In the genomic region with DNA sequence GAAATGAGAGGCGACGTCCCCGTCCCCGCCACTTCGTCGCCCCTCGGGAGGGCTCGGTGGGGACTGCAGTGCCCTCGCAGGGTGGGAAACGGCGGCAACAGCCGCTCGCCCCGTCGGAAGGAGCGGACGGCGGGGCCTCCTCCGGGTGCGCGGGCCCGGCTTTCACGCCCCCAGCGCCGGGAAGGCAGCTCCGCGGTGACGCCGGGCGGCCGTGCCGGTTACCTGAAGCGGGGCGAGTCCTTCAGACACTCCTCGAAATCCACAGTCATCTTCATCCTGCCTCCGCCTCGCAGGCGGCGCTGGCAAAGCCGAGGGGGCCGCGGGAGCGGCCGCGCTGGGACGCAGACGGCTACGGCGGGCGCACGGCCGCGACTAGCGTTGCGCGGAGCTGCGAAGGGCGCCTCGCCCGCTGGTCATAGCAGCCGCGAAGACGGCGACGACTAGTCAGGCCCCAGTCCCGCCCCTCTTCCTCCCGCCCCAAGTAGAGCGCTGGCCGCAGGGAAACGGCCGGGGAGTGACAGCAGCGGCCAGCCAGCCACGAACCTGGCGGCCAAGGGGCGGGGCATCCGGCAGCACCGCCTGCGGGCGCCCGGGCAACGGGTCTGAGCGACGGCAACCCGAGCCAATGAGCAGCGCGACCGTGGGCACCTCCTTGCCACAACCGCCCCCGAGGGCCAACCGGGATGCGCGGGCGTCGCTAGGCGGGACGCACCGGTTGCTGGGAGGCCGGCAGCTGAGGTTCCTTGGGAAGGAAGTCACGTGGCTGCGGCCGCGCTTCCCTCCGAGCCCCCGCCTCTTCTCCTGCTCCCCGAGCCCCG, we compare ENCODE assay signal across 8 cellular contexts. TPM values are rescaled to one million over a fixed set of nuclear protein-coding genes. Genes with fewer than 3 reads are reported as not detected.
A peak's percentile ranks its signal among the peaks of the same experiment; 100 is the strongest.
DNase-seq lines count a peak whose midpoint lies in the region; ATAC-seq and TF ChIP-seq lines count a peak whose summit lies in the region.

Gene ACAP2, minus strand, starts transcription at position 448 of the 818 bp plus-strand sequence. Its CDS starts 173 bp downstream, at position 275.

- no peak within 1 kb of the TSS for H3K23ac ChIP-seq in H9 (ENCODE audit: insufficient read length, low read depth, low read length)

- TF ChIP-seq CTCF in H9 (conservative IDR thresholded peaks at IDR 0.05) (no peak), fibroblast of the aortic adventitia (IDR thresholded peaks at IDR 0.05; ENCODE audit: insufficient read depth, low read length) (no peak), nephron progenitor cell (IDR thresholded peaks at IDR 0.05) (no peak)

- H2BK20ac ChIP-seq in H9 (ENCODE audit: low read depth, low read length, poor library complexity, severe bottlenecking), result no peak within 1 kb of the TSS

- no CpG with 5 or more reads among the region's 106 CpGs for WGBS in H9 (ENCODE audit: extremely low coverage, insufficient read length, low lambda C conversion rate)

- H3K79me1 ChIP-seq in H9 (ENCODE audit: insufficient read depth, low read depth, low read length, poor library complexity, severe bottlenecking), result no peaks in the 10 kb centered on the region

- peaks cover 8% of the 10 kb centered on the region for H3K23me2 ChIP-seq in H9 (ENCODE audit: insufficient read length, low read depth, low read length, poor library complexity, severe bottlenecking)

- no peak within 1 kb of the TSS for H4K8ac ChIP-seq in H9 (replicated peaks; ENCODE audit: insufficient read length, low read depth, low read length)

- ATAC-seq in stimulated activated naive CD8-positive, alpha-beta T cell treated with anti-CD3 and anti-CD28 coated beads, Interleukin-15, amount 100 ng/mL, for 72 hours, result peak; percentile 94

- H3K4me3 ChIP-seq in MG63 (peak within 1 kb of the TSS; percentile 86), fibroblast of the aortic adventitia (ENCODE audit: low read depth, low read length) (peak within 1 kb of the TSS; percentile 92)

- H3K4me2 ChIP-seq in H9 (ENCODE audit: insufficient read depth, insufficient read length, low read length), result peak within 1 kb of the TSS; percentile 81

- peak within 1 kb of the TSS; percentile 87 to 92 for H3K4me3 Mint-ChIP-seq in H9
- H3K4me3 Mint-ChIP-seq in nephron progenitor cell, result peak within 1 kb of the TSS; percentile 96
- peak within 1 kb of the TSS; percentile 95 to 96 for H3K4me3 Mint-ChIP-seq in stimulated activated naive CD8-positive, alpha-beta T cell treated with anti-CD3 and anti-CD28 coated beads, Interleukin-15, amount 100 ng/mL, for 72 hours

- no peaks in the 10 kb centered on the region for H3K36me3 ChIP-seq in MG63

- no peak within 1 kb of the TSS for H3K4ac ChIP-seq in H9 (ENCODE audit: low read depth, low read length)

- no peak within 1 kb of the TSS for H2AK5ac ChIP-seq in H9 (ENCODE audit: insufficient read length, low read length)

- no peak within 1 kb of the TSS for H3T11ph ChIP-seq in H9 (ENCODE audit: low read length)

- H3K18ac ChIP-seq in H9 (ENCODE audit: insufficient read length, low read depth, low read length), result no peak within 1 kb of the TSS

- peaks cover 4% of the 10 kb centered on the region; the same call in 1 of the 2 replicates for H3K4me1 ChIP-seq in H9 (ENCODE audit: insufficient read depth, low read length)

- no peak within 1 kb of the TSS for H3K27ac ChIP-seq in H9 (ENCODE audit: insufficient read length, low read depth, low read length)

- peak; percentile 99 for DNase-seq in ELR (ENCODE audit: low read depth)
- peak; percentile 100 for DNase-seq in H9
- DNase-seq in MG63, result peak; percentile 100
- DNase-seq in SHP77 treated with DMSO at 0.1 percent for 48 hours (lab: John Stamatoyannopoulos, UW), result peak; percentile 82
- peak; percentile 100 for DNase-seq in activated effector memory CD4-positive, alpha-beta T cell treated with anti-CD3 and anti-CD28 coated beads, Interleukin-2, amount 50 U/mL, for 16 hours
- DNase-seq in fibroblast of the aortic adventitia (ENCODE audit: low read depth), result peak; percentile 99
- peak; percentile 100 for DNase-seq in nephron progenitor cell
- DNase-seq in stimulated activated naive CD8-positive, alpha-beta T cell treated with anti-CD3 and anti-CD28 coated beads, Interleukin-15, amount 100 ng/mL, for 72 hours, result peak; percentile 99 to 100

- H4K20me1 ChIP-seq in H9 (ENCODE audit: control insufficient read depth, insufficient read depth, insufficient read length), result no peaks in the 10 kb centered on the region

- peak within 1 kb of the TSS; percentile 90 for H2AFZ ChIP-seq in H9 (ENCODE audit: low read length)

- H3K79me2 ChIP-seq in H9 (ENCODE audit: insufficient read depth, low read length), result peaks cover 11% of the 10 kb centered on the region

- peak within 1 kb of the TSS; percentile 81; the same call in 1 of the 2 replicates for H3K14ac ChIP-seq in H9 (ENCODE audit: insufficient read depth, low read length)

- no peak within 1 kb of the TSS for H4K91ac ChIP-seq in H9 (ENCODE audit: insufficient read length, low read depth, low read length)

- H3K27me3 ChIP-seq in H9 (ENCODE audit: insufficient read depth, low read length) (no peaks in the 10 kb centered on the region), MG63 (no peaks in the 10 kb centered on the region)

- no peak within 1 kb of the TSS for H2BK5ac ChIP-seq in H9 (ENCODE audit: insufficient read length, low read length)

- H3K56ac ChIP-seq in H9 (ENCODE audit: insufficient read length, low read depth, low read length), result no peak within 1 kb of the TSS

- no peak within 1 kb of the TSS for H4K5ac ChIP-seq in H9 (ENCODE audit: insufficient read length, low read depth, low read length)

- H3K4me1 Mint-ChIP-seq in H9 (peaks cover 28 to 45% of the 10 kb centered on the region in 2 experiments), nephron progenitor cell (peaks cover 49% of the 10 kb centered on the region)
- peaks cover 59% of the 10 kb centered on the region for H3K4me1 Mint-ChIP-seq in stimulated activated naive CD8-positive, alpha-beta T cell treated with anti-CD3 and anti-CD28 coated beads, Interleukin-15, amount 100 ng/mL, for 72 hours

- H3K9ac ChIP-seq in H9 (ENCODE audit: extremely low read depth, insufficient read length, low read length), result peak within 1 kb of the TSS; percentile 64

- H3K27ac Mint-ChIP-seq in H9 (peak within 1 kb of the TSS; percentile 6 to 72 (median 69); a peak in 5 of 7 replicates), nephron progenitor cell (peak within 1 kb of the TSS; percentile 99)
- peak within 1 kb of the TSS; percentile 90 to 97 for H3K27ac Mint-ChIP-seq in stimulated activated naive CD8-positive, alpha-beta T cell treated with anti-CD3 and anti-CD28 coated beads, Interleukin-15, amount 100 ng/mL, for 72 hours

- H3K36me3 Mint-ChIP-seq in H9 (ENCODE audit: insufficient read depth in 1 of 3, low read depth in 3 of 3) (no peaks in the 10 kb centered on the region; a peak in 1 of 7 replicates), nephron progenitor cell (ENCODE audit: low read depth) (no peaks in the 10 kb centered on the region)

- no peak within 1 kb of the TSS for H2BK12ac ChIP-seq in H9 (ENCODE audit: insufficient read length, low read depth, low read length)

- H3K27me3 Mint-ChIP-seq in H9 (ENCODE audit: low read depth) (no peaks in the 10 kb centered on the region), nephron progenitor cell (ENCODE audit: low read depth, poor library complexity) (no peaks in the 10 kb centered on the region)
- H3K27me3 Mint-ChIP-seq in stimulated activated naive CD8-positive, alpha-beta T cell treated with anti-CD3 and anti-CD28 coated beads, Interleukin-15, amount 100 ng/mL, for 72 hours, result no peaks in the 10 kb centered on the region

- H3K9me3 Mint-ChIP-seq in H9 (no peaks in the 10 kb centered on the region), nephron progenitor cell (no peaks in the 10 kb centered on the region)
- H3K9me3 Mint-ChIP-seq in stimulated activated naive CD8-positive, alpha-beta T cell treated with anti-CD3 and anti-CD28 coated beads, Interleukin-15, amount 100 ng/mL, for 72 hours, result no peaks in the 10 kb centered on the region

- H3K9me3 ChIP-seq in H9 (ENCODE audit: control insufficient read depth, low read depth, low read length) (no peaks in the 10 kb centered on the region), MG63 (no peaks in the 10 kb centered on the region)

- H2BK15ac ChIP-seq in H9 (ENCODE audit: low read depth, low read length), result no peak within 1 kb of the TSS

- no peak within 1 kb of the TSS for H2BK120ac ChIP-seq in H9 (ENCODE audit: low read depth, low read length, poor library complexity, severe bottlenecking)

RNA-seq across cellular contexts. Expression of gene ACAP2, which starts in this region (rescaled TPM):
- total RNA-seq in H9 (2021), result 30.8 and 31.2 TPM in 2 replicates
- total RNA-seq in MG63 (2014; rRNA removed; shearing (Covaris generic); ENCODE audit: low replicate concordance), result 31.8 and 45.9 TPM in 2 replicates
- 92.3 and 113 TPM in 2 replicates for total RNA-seq in fibroblast of the aortic adventitia (ENCODE audit: low replicate concordance)
